Comparison of ENCODE assay signal across 12 cellular contexts in genomic region chr12:119695034-119695433, GRCh38. TPM values are rescaled to one million over a fixed set of nuclear protein-coding genes. Genes with fewer than 3 reads are reported as not detected.
DNase-seq lines count a peak whose midpoint lies in the region; ATAC-seq, FAIRE-seq and TF ChIP-seq lines count a peak whose summit lies in the region.
"Had no signal": no experiment of that assay in that cellular context is flagged by ENCODE, and none has a peak within 500 bp of the region (broad histone marks: within the 10 kb centered on the region; RNA-seq: fewer than 3 reads in every experiment).

No MANE protein-coding gene starts in this region.

- TF ChIP-seq CTCF in A549 (IDR thresholded peaks at IDR 0.05), result peak; percentile 50
- peak; percentile 61 for TF ChIP-seq CTCF in GM12873 (IDR thresholded peaks at IDR 0.05; ENCODE audit: insufficient read depth, low read depth, low read length, missing control alignments)
- peak; percentile 75 for TF ChIP-seq CTCF in VCaP (conservative IDR thresholded peaks at IDR 0.05)
- no peak for TF ChIP-seq CTCF in endothelial cell (IDR thresholded peaks at IDR 0.05; ENCODE audit: unreplicated experiment)

- no peak for FAIRE-seq in A549 (lab: Jason Lieb, UNC)

- TF ChIP-seq POLR2A in A549 (IDR thresholded peaks at IDR 0.05; ENCODE audit: low read length), result no peak

- no peaks in the 10 kb centered on the region for H3K4me1 Mint-ChIP-seq in endothelial cell (ENCODE audit: unreplicated experiment)
- H3K4me1 Mint-ChIP-seq: T-cell had no signal

- no peak overlapping the region for H3K4me2 ChIP-seq in A549

- DNase-seq in A549 (ENCODE audit: low read depth in 1 of 2, low spot score in 1 of 2), result peak; percentile 21
- peak; percentile 44 for DNase-seq in iPS DF 4.7 (ENCODE audit: extremely low read depth, low spot score)
- DNase-seq in endothelial cell (ENCODE audit: low spot score), result no peak
- DNase-seq in COR-L47 (lab: John Stamatoyannopoulos, UW), result no peak
- DNase-seq: DMS153, T-cell had no signal

- WGBS in A549 (ENCODE audit: missing lambda C conversion rate), result 73% methylated on average over 4 of the region's 4 CpGs

- H3K9me3 Mint-ChIP-seq in endothelial cell (ENCODE audit: unreplicated experiment), result no peaks in the 10 kb centered on the region
- H3K9me3 Mint-ChIP-seq: IgD-negative memory B cell, T-cell had no signal

- H3K36me3 Mint-ChIP-seq in endothelial cell (ENCODE audit: low read depth, unreplicated experiment), result peaks cover 8% of the 10 kb centered on the region
- H3K36me3 Mint-ChIP-seq: activated naive CD8-positive, alpha-beta T cell; IgD-negative memory B cell; T-cell had no signal

- H3K4me1 ChIP-seq in A549, result no peaks in the 10 kb centered on the region

- no peak for TF ChIP-seq EP300 in A549 (IDR thresholded peaks at IDR 0.05)

- no peak overlapping the region for H3K27ac Mint-ChIP-seq in endothelial cell (ENCODE audit: unreplicated experiment)
- H3K27ac Mint-ChIP-seq: activated naive CD8-positive, alpha-beta T cell; IgD-negative memory B cell; T-cell had no signal

- POLR2A ChIA-PET in A549 (lab: Yijun Ruan, JAX), result no interaction called here

- H3K27me3 Mint-ChIP-seq in endothelial cell (ENCODE audit: unreplicated experiment), result peaks cover 4% of the 10 kb centered on the region
- H3K27me3 Mint-ChIP-seq: activated naive CD8-positive, alpha-beta T cell; IgD-negative memory B cell; T-cell had no signal

- no peak overlapping the region for H3K4me3 ChIP-seq in A549

- CTCF ChIA-PET in A549 (lab: Yijun Ruan, JAX), result interaction anchor here (0.6 to 2.3 kb wide), 15 partner anchors 9 to 1445 kb away, joined by 3 to 12 read pairs (median 3); no protein-coding TSS in a partner anchor

- no peaks in the 10 kb centered on the region for H3K9me3 ChIP-seq in A549

- TF ChIP-seq RAD21 in A549 (conservative IDR thresholded peaks at IDR 0.05 in 1 of 2, IDR thresholded peaks at IDR 0.05 in 1 of 2), result peak in 1 of 2 experiments; percentile 17; a peak in 2 of 5 replicates

- ATAC-seq in A549 (peak; percentile 72 to 80; a peak in 5 of 6 replicates), GM19328 (IDR thresholded peaks at IDR 0.05; ENCODE audit: unreplicated experiment) (no peak), HG03378 (IDR thresholded peaks at IDR 0.05; ENCODE audit: unreplicated experiment) (no peak)
- ATAC-seq: T-cell had no signal

- H3K4me3 Mint-ChIP-seq in endothelial cell (ENCODE audit: unreplicated experiment), result no peak overlapping the region
- H3K4me3 Mint-ChIP-seq: activated naive CD8-positive, alpha-beta T cell; T-cell had no signal

- no peak overlapping the region for H3K27ac ChIP-seq in A549
- peak overlapping the region; percentile 82 for H3K27ac ChIP-seq in VCaP

TF ChIP-seq in A549, 52 proteins besides CTCF, POLR2A, EP300 and RAD21:
- TF ChIP-seq KDM1A (IDR thresholded peaks at IDR 0.05; ENCODE audit: low read depth) (no peak), NFE2L2 (conservative IDR thresholded peaks at IDR 0.05; ENCODE audit: low read length) (no peak), ZNF302 (CRISPR knock-in tag; IDR thresholded peaks at IDR 0.05) (no peak), HMGXB4 (CRISPR knock-in tag; IDR thresholded peaks at IDR 0.05; ENCODE audit: borderline replicate concordance) (no peak), SMC3 (IDR thresholded peaks at IDR 0.05) (peak; percentile 36; the same call in 2 of the 3 replicates), ZC3H11A (IDR thresholded peaks at IDR 0.05) (no peak), CBX8 (IDR thresholded peaks at IDR 0.05) (no peak)
TF ChIP-seq in A549: peak in this region for 1.

RNA-seq across cellular contexts. Expression of gene PRKAB1, which starts 27.1 kb away (rescaled TPM):
- 47.9 and 49.2 TPM in 2 replicates for polyA plus RNA-seq in A549 (2011; rRNA removed)
- polyA plus RNA-seq in A549 (2012; cell fraction: cytosol; rRNA removed), result 25.1 and 33.9 TPM in 2 replicates
- 41.3 and 45.9 TPM in 2 replicates for polyA plus RNA-seq in A549 (2012; cell fraction: nucleus; rRNA removed)
- polyA plus RNA-seq in A549 (2017; fragmentation: RNase III; extraction: RNeasy Plus Mini Kit Qiagen cat#74134 plus additional on column Dnase treatment), result 19.0 to 21.5 TPM (median 19.1 TPM) in 3 replicates
- 35.4 and 36.8 TPM in 2 replicates for polyA minus RNA-seq in A549 (2011; rRNA and poly(A)+ RNA removed)
- 28.5 TPM for total RNA-seq in endothelial cell (ENCODE audit: unreplicated experiment)

Comparison
In these comparisons a context has a peak if more than half of its experiments do, and no peak if none do; other contexts are left out.
1. ATAC-seq: peak in A549 (2 of 2); none in GM19328 (single experiment) and HG03378 (single experiment).
2. DNase-seq: peak in A549 (2 of 2) and iPS DF 4.7 (single experiment); none in endothelial cell (single experiment) and COR-L47 (single experiment).